ENCODE assay signal across 24 cellular contexts in the genomic region with DNA sequence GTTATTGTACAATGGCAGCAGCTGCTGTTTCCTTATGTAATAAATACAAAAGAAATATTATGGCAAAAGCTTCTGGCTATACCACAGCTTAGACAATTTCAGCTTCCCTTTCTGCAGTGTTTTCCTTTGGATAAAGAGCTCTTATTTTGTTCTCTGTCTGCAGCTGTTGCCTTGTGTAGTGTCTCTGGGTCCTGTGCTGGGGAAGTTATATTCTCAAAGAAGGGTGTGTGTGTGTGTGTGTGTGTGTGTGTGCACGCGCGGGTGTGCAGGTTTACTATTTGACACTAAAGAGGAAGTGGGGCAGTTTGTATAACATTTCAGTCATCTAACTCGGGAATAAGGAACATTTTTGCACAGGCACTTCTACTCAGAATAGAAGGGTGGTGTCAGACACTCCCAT.
DNase-seq lines count a peak whose midpoint lies in the region; ATAC-seq and TF ChIP-seq lines count a peak whose summit lies in the region.
"Had no signal": no experiment of that assay in that cellular context is flagged by ENCODE, and none has a peak within 500 bp of the region (broad histone marks: within the 10 kb centered on the region; RNA-seq: fewer than 3 reads in every experiment).

No MANE protein-coding gene starts in this region.

- peak; percentile 55 for DNase-seq in CD1c-positive myeloid dendritic cell (ENCODE audit: extremely low spot score)
- peak; percentile 12 for DNase-seq in NCI-H69 (lab: John Stamatoyannopoulos, UW)
- DNase-seq in caudate nucleus (lab: John Stamatoyannopoulos, UW) = peak in 4 of 61 donors; percentile 4 to 16 (median 6)
- DNase-seq in naive B cell = peak; percentile 7
- DNase-seq in D341Med (ENCODE audit: low spot score) = no peak
- no peak for DNase-seq in NCI-H2196 (lab: John Stamatoyannopoulos, UW; ENCODE audit: unreplicated experiment)
- no peak for DNase-seq in stomach
- DNase-seq: body of pancreas; CD4-positive, alpha-beta T cell; NCI-H1048; NCI-H2029; NCI-H524; nephron progenitor cell; PC-9; stimulated activated CD4-positive, alpha-beta T cell treated with anti-CD3 and anti-CD28 coated beads, Interleukin-4, amount 100 ng/mL, for 24 hours; T-helper 2 cell had no signal

- intact Hi-C loops in stomach (cut with DNase I; ENCODE audit: low total_unique reads) = no loop called here

- peaks cover 5 to 17% of the 10 kb centered on the region in 2 donors for H3K36me3 Mint-ChIP-seq in naive B cell
- H3K36me3 Mint-ChIP-seq: activated naive CD8-positive, alpha-beta T cell had no signal

- H3K27ac ChIP-seq in caudate nucleus (ENCODE audit: low read depth, low read length) (peak overlapping the region; percentile 36), stomach (peak overlapping the region in 2 of 5 donors; percentile 68 to 79)
- H3K27ac ChIP-seq: hepatocyte, PC-9, prostate gland, SJSA1 had no signal

- H3K4me1 Mint-ChIP-seq in naive B cell = peaks cover 4 to 8% (median 4%) of the 10 kb centered on the region in 3 donors

- H3K4me3 Mint-ChIP-seq in naive B cell = peak overlapping the region in 1 of 8 donors; percentile 16
- H3K4me3 Mint-ChIP-seq: activated naive CD8-positive, alpha-beta T cell; CD4-positive, alpha-beta T cell; nephron progenitor cell had no signal

- no peak for TF ChIP-seq POLR2A in stomach (IDR thresholded peaks at IDR 0.05)

- H3K4me1 ChIP-seq in stomach = peaks cover 5 to 21% (median 8%) of the 10 kb centered on the region in 4 donors
- H3K4me1 ChIP-seq: prostate gland, SJSA1 had no signal

- 5 to 45% (median 26%) methylated on average over 4 of the region's 4 CpGs for WGBS in stomach, 5 donors

- no peak for TF ChIP-seq EP300 in stomach (IDR thresholded peaks at IDR 0.05)

- H3K27me3 Mint-ChIP-seq in naive B cell = no peaks in the 10 kb centered on the region
- H3K27me3 Mint-ChIP-seq: CD4-positive, alpha-beta T cell had no signal

- peak overlapping the region in 1 of 6 donors; percentile 24 for H3K27ac Mint-ChIP-seq in naive B cell
- H3K27ac Mint-ChIP-seq: activated naive CD8-positive, alpha-beta T cell; CD4-positive, alpha-beta T cell; nephron progenitor cell had no signal

- ATAC-seq in naive B cell (ENCODE audit: low read depth in 2 of 2) = peak; percentile 38 to 70
- no peak for ATAC-seq in GM18517 (IDR thresholded peaks at IDR 0.05; ENCODE audit: unreplicated experiment)
- ATAC-seq: body of pancreas, HCT116 had no signal

- no peaks in the 10 kb centered on the region for H3K9me3 ChIP-seq in stomach
- H3K9me3 ChIP-seq: body of pancreas, prostate gland, SJSA1 had no signal

- no peaks in the 10 kb centered on the region for H3K9me3 Mint-ChIP-seq in naive B cell
- H3K9me3 Mint-ChIP-seq: CD4-positive, alpha-beta T cell; nephron progenitor cell had no signal

- no peaks in the 10 kb centered on the region for H3K36me3 ChIP-seq in stomach
- H3K36me3 ChIP-seq: prostate gland, SJSA1 had no signal

- TF ChIP-seq CTCF in stomach (IDR thresholded peaks at IDR 0.05) = no peak

- H3K4me3 ChIP-seq in stomach = no peak overlapping the region
- H3K4me3 ChIP-seq: body of pancreas, hepatocyte, lung, PC-9, prostate gland, SJSA1, smooth muscle cell had no signal

- no peaks in the 10 kb centered on the region for H3K27me3 ChIP-seq in stomach
- H3K27me3 ChIP-seq: body of pancreas, hepatocyte, SJSA1 had no signal

Comparison
In these comparisons a context has a peak if more than half of its experiments do, and no peak if none do; other contexts are left out.
1. DNase-seq: peak in CD1c-positive myeloid dendritic cell (single experiment), NCI-H69 (single experiment) and naive B cell (single experiment); none in D341Med (single experiment), NCI-H2196 (single experiment) and stomach (single experiment).